Comparison of ENCODE assay signal across 8 cellular contexts in the genomic region with DNA sequence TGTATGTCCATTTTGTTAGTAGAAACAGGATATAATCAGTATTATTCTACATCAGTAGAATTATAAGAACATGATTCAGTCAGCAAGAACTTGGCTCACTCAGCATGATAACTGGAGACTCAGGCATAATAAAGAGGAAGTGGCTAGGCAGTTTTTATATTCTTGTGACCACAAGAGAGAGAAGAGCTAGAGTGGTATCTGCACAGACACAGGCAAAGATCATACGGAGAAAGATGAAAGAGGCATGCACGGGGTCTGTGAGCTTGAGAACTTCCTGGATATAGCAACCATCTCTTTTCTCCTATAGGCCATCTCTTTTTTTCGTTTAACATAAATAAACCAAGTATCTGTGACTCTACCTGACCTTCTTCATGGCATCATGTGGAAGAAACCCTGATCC.
DNase-seq lines count a peak whose midpoint lies in the region; ATAC-seq and TF ChIP-seq lines count a peak whose summit lies in the region.

No MANE protein-coding gene starts in this region.

- H4K20me1 ChIP-seq in KMS-11 (ENCODE audit: insufficient read depth) = no peaks in the 10 kb centered on the region

- H3K4me2 ChIP-seq in KMS-11 = peak overlapping the region; percentile 82

- H3K9ac ChIP-seq in KMS-11 = peak overlapping the region; percentile 28; the same call in 1 of the 2 replicates

- TF ChIP-seq CTCF in GM12864 (IDR thresholded peaks at IDR 0.05; ENCODE audit: low read depth, low read length, missing control alignments) (no peak), KMS-11 (conservative IDR thresholded peaks at IDR 0.05; ENCODE audit: low read depth, low read length) (no peak)

- DNase-seq in GM12864 (ENCODE audit: low read depth) (peak; percentile 85), activated T-cell treated with anti-CD3 and anti-CD28 coated beads for 4 hours (peak; percentile 27), hepatic stellate cell (ENCODE audit: low spot score) (peak; percentile 53), posterior cingulate gyrus (no peak), HAP-1 (ENCODE audit: low spot score in 2 of 2) (no peak), substantia nigra (lab: John Stamatoyannopoulos, UW) (no peak)

- H3K36me3 ChIP-seq in KMS-11 (ENCODE audit: insufficient read depth) (no peaks in the 10 kb centered on the region), HAP-1 (replicated peaks) (no peaks in the 10 kb centered on the region)

- H3K9me3 ChIP-seq in HAP-1 = no peaks in the 10 kb centered on the region; the same call in 1 of the 2 replicates

- in situ Hi-C loops in HAP-1 (cut with MboI; ENCODE audit: low sequenced_read_pairs) = no loop called here

- H3K79me2 ChIP-seq in KMS-11 (ENCODE audit: insufficient read depth, low read depth) = peaks cover 97% of the 10 kb centered on the region

- H3K27me3 ChIP-seq in KMS-11 (ENCODE audit: insufficient read depth, low read depth) (no peaks in the 10 kb centered on the region), HAP-1 (ENCODE audit: low read depth) (no peaks in the 10 kb centered on the region)

- H3K27ac ChIP-seq in KMS-11 = peak overlapping the region; percentile 73
- H3K27ac ChIP-seq in substantia nigra (ENCODE audit: low read depth, low read length, poor library complexity, severe bottlenecking) = no peak overlapping the region

- no peak overlapping the region for H2AFZ ChIP-seq in KMS-11 (ENCODE audit: low read depth)

- H3K4me1 ChIP-seq in KMS-11 (ENCODE audit: low read depth, poor library complexity, severe bottlenecking) (peaks cover 82% of the 10 kb centered on the region), HAP-1 (peaks cover 32% of the 10 kb centered on the region)

- intact Hi-C loops in posterior cingulate gyrus (cut with DNase I) = no loop called here

- H3K4me3 ChIP-seq in GM12864 (ENCODE audit: low read depth, low read length) (no peak overlapping the region), KMS-11 (IDR thresholded peaks at IDR 0.05; ENCODE audit: insufficient read depth, low read depth, low read length) (no peak overlapping the region), HAP-1 (no peak overlapping the region)

- peak; percentile 97 for ATAC-seq in GM21576 (IDR thresholded peaks at IDR 0.05; ENCODE audit: unreplicated experiment)

Comparison
In these comparisons a context has a peak if more than half of its experiments do, and no peak if none do; other contexts are left out.
1. DNase-seq: peak in GM12864 (single experiment), activated T-cell treated with anti-CD3 and anti-CD28 coated beads for 4 hours (single experiment) and hepatic stellate cell (single experiment); none in posterior cingulate gyrus (0 of 10), HAP-1 (0 of 2) and substantia nigra (0 of 49).